In genomic region chr2:242034996-242035814, GRCh38 we compare ENCODE assay signal across 19 cellular contexts.
DNase-seq lines count a peak whose midpoint lies in the region; ATAC-seq and TF ChIP-seq lines count a peak whose summit lies in the region.
"Had no signal": no experiment of that assay in that cellular context is flagged by ENCODE, and none has a peak within 500 bp of the region (broad histone marks: within the 10 kb centered on the region; RNA-seq: fewer than 3 reads in every experiment).

No MANE protein-coding gene starts in this region.

- no peaks in the 10 kb centered on the region for H3K9me3 Mint-ChIP-seq in activated CD8-positive, alpha-beta memory T cell treated with anti-CD3 and anti-CD28 coated beads, Interleukin-2, amount 10 ng/mL, durations not matched to agents 7 days and 5 days (ENCODE audit: low read depth)
- H3K9me3 Mint-ChIP-seq: CD8-positive, alpha-beta T cell; GM23338 had no signal

- no peak overlapping the region for H3K4me3 ChIP-seq in left lung
- H3K4me3 ChIP-seq: GM23338 had no signal

- no peak overlapping the region for H3K27ac ChIP-seq in left lung
- H3K27ac ChIP-seq: 22Rv1 had no signal

- no peak overlapping the region for H3K4me3 Mint-ChIP-seq in activated CD8-positive, alpha-beta memory T cell treated with anti-CD3 and anti-CD28 coated beads, Interleukin-2, amount 10 ng/mL, durations not matched to agents 7 days and 5 days
- H3K4me3 Mint-ChIP-seq: CD8-positive, alpha-beta T cell; GM23338 had no signal

- H3K4me1 Mint-ChIP-seq in activated CD8-positive, alpha-beta memory T cell treated with anti-CD3 and anti-CD28 coated beads, Interleukin-2, amount 10 ng/mL, durations not matched to agents 7 days and 5 days, result peaks cover 17% of the 10 kb centered on the region

- peaks cover 62% of the 10 kb centered on the region for H3K27me3 Mint-ChIP-seq in activated CD8-positive, alpha-beta memory T cell treated with anti-CD3 and anti-CD28 coated beads, Interleukin-2, amount 10 ng/mL, durations not matched to agents 7 days and 5 days

- intact Hi-C loops in left lung (cut with DNase I) (no loop called here), left colon (cut with DNase I, micrococcal nuclease) (no loop called here)

- ATAC-seq in activated CD8-positive, alpha-beta memory T cell treated with anti-CD3 and anti-CD28 coated beads, Interleukin-2, amount 10 ng/mL, durations not matched to agents 7 days and 5 days, result no peak
- ATAC-seq in left lung (no peak), GM19455 (IDR thresholded peaks at IDR 0.05; ENCODE audit: unreplicated experiment) (no peak), HG02798 (IDR thresholded peaks at IDR 0.05; ENCODE audit: poor library complexity, unreplicated experiment) (no peak), left colon (no peak)
- ATAC-seq: CD8-positive, alpha-beta T cell; Panc1 had no signal

- no peaks in the 10 kb centered on the region for H3K9me3 ChIP-seq in left lung

- H3K27ac Mint-ChIP-seq in activated CD8-positive, alpha-beta memory T cell treated with anti-CD3 and anti-CD28 coated beads, Interleukin-2, amount 10 ng/mL, durations not matched to agents 7 days and 5 days, result no peak overlapping the region
- H3K27ac Mint-ChIP-seq: CD8-positive, alpha-beta T cell; GM23338 had no signal

- DNase-seq in activated CD8-positive, alpha-beta memory T cell treated with anti-CD3 and anti-CD28 coated beads, Interleukin-2, amount 50 U/mL, for 48 hours, result peak; percentile 30
- DNase-seq in activated CD8-positive, alpha-beta memory T cell treated with anti-CD3 and anti-CD28 coated beads, Interleukin-2, amount 10 ng/mL, durations not matched to agents 7 days and 5 days, result no peak
- DNase-seq in left lung (peak; percentile 10 to 63), pons (ENCODE audit: low spot score) (peak; percentile 3), ureter (ENCODE audit: low spot score) (peak; percentile 40), left colon (no peak)
- DNase-seq: DND-41, GDM1, NCI-H1092, NCI-H1694, NCI-H446 treated with DMSO at 0.1 percent for 48 hours, NCI-H774, SHP77 had no signal

- peaks cover 0 to 86% of the 10 kb centered on the region in 2 donors for H3K27me3 ChIP-seq in left lung

- no peaks in the 10 kb centered on the region for H3K4me1 ChIP-seq in left lung

- H3K36me3 ChIP-seq in left lung, result no peaks in the 10 kb centered on the region

- no peak for TF ChIP-seq CTCF in left lung (IDR thresholded peaks at IDR 0.05)

- CTCF ChIA-PET in activated CD8-positive, alpha-beta memory T cell treated with anti-CD3 and anti-CD28 coated beads, Interleukin-2, amount 10 ng/mL, durations not matched to agents 7 days and 5 days (lab: Charles Lee), result interaction anchor here (2.2 kb wide), 1 partner anchor 84 kb away, joined by 7 read pairs; no protein-coding TSS in a partner anchor

- no peaks in the 10 kb centered on the region for H3K36me3 Mint-ChIP-seq in activated CD8-positive, alpha-beta memory T cell treated with anti-CD3 and anti-CD28 coated beads, Interleukin-2, amount 10 ng/mL, durations not matched to agents 7 days and 5 days
- H3K36me3 Mint-ChIP-seq: CD8-positive, alpha-beta T cell had no signal

Comparison
In these comparisons a context has a peak if more than half of its experiments do, and no peak if none do; other contexts are left out.
1. DNase-seq: peak in activated CD8-positive, alpha-beta memory T cell treated with anti-CD3 and anti-CD28 coated beads, Interleukin-2, amount 50 U/mL, for 48 hours (single experiment), left lung (2 of 2), pons (single experiment) and ureter (single experiment); none in activated CD8-positive, alpha-beta memory T cell treated with anti-CD3 and anti-CD28 coated beads, Interleukin-2, amount 10 ng/mL, durations not matched to agents 7 days and 5 days (single experiment) and left colon (0 of 2).